In the genomic region with DNA sequence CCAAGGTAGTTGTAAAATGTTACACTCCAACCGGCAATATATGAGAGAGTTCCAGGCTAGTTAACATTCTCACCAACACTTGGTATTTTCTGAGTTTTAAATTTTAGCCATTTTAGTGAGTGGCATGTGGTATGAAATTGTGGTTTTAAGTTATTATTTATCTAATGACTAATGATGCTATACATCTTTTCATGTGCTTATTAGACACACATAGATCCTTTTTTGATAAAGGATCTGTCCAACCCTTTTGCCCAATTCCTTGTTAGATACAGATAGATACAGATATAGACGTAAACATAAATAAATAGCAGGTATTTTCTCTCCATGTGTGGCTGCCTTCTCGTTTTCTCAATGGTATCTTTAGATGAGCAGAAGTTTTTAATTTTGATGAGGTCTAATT, we compare ENCODE assay signal across 28 cellular contexts.
"Had no signal": no experiment of that assay in that cellular context is flagged by ENCODE, and none has a peak within 500 bp of the region (broad histone marks: within the 10 kb centered on the region; RNA-seq: fewer than 3 reads in every experiment).

No MANE protein-coding gene starts in this region.

- H3K4me3 ChIP-seq: neural progenitor cell, ovary, psoas muscle, right lobe of liver, sigmoid colon, smooth muscle cell, spleen, suprapubic skin, testis, tibial artery, transverse colon, upper lobe of right lung, uterus had no signal

- H3K79me2 ChIP-seq: parathyroid adenoma had no signal

- H3K9ac ChIP-seq: neural progenitor cell, parathyroid adenoma had no signal

- H2AFZ ChIP-seq: neural progenitor cell, parathyroid adenoma had no signal

- ATAC-seq: natural killer cell; psoas muscle; right cardiac atrium; right lobe of liver; stimulated activated memory B cell treated with anti-CD40 and anti-IgM and Interleukin-4, amounts not matched to agents 10 μg/mL and 1 μg/mL and 100 μg/mL, for 72 hours; stimulated activated naive CD8-positive, alpha-beta T cell treated with anti-CD3 and anti-CD28 coated beads, Interleukin-15, amount 100 ng/mL, for 72 hours; stimulated activated naive CD8-positive, alpha-beta T cell treated with anti-CD3 and anti-CD28 coated beads, Interleukin-15, Interleukin-2, amounts not matched to agents 100 U/mL and 50 U/mL, for 24 hours; upper lobe of right lung had no signal

- DNase-seq: natural killer cell; occipital lobe; ovary; posterior cingulate gyrus; psoas muscle; right cardiac atrium; right lobe of liver; sigmoid colon; spleen; stimulated activated CD4-positive, alpha-beta T cell treated with anti-CD3 and anti-CD28 coated beads, Interleukin-12 subunit alpha, Interleukin-12 subunit beta, amount 100 ng/mL, for 4 hours; stimulated activated CD4-positive, alpha-beta T cell treated with anti-CD3 and anti-CD28 coated beads, Interleukin-1b, Interleukin-23, amount 100 ng/mL, for 48 hours; stimulated activated CD4-positive, alpha-beta T cell treated with anti-CD3 and anti-CD28 coated beads, Interleukin-4, amount 100 ng/mL, for 1 hour; stimulated activated CD4-positive, alpha-beta T cell treated with anti-CD3 and anti-CD28 coated beads, Interleukin-4, amount 100 ng/mL, for 4 hours; stimulated activated CD8-positive, alpha-beta memory T cell treated with anti-CD3 and anti-CD28 coated beads, Interleukin-4, amount 100 ng/mL, for 48 hours; stimulated activated naive CD4-positive, alpha-beta T cell; stimulated activated naive CD8-positive, alpha-beta T cell treated with anti-CD3 and anti-CD28 coated beads, Interleukin-15, amount 100 ng/mL, for 72 hours; stimulated activated naive CD8-positive, alpha-beta T cell treated with anti-CD3 and anti-CD28 coated beads, Interleukin-15, Interleukin-2, amounts not matched to agents 100 U/mL and 50 U/mL, for 24 hours; substantia nigra; testis; tibial artery; transverse colon; upper lobe of right lung; uterus had no signal

- H3K27me3 ChIP-seq: neural progenitor cell, ovary, right lobe of liver, sigmoid colon, spleen, suprapubic skin, testis, tibial artery, transverse colon, upper lobe of right lung, uterus had no signal

- H3K4me2 ChIP-seq: neural progenitor cell, smooth muscle cell had no signal

- H3K27ac ChIP-seq: neural progenitor cell, ovary, parathyroid adenoma, psoas muscle, right lobe of liver, sigmoid colon, spleen, suprapubic skin, testis, tibial artery, transverse colon, upper lobe of right lung, uterus had no signal

- H3K9me3 ChIP-seq: ovary, right lobe of liver, sigmoid colon, suprapubic skin, testis, tibial artery, transverse colon, upper lobe of right lung, uterus had no signal

- H3K36me3 ChIP-seq: neural progenitor cell, ovary, right lobe of liver, uterus had no signal

- H3K4me1 ChIP-seq: neural progenitor cell, parathyroid adenoma, psoas muscle, right lobe of liver, sigmoid colon, spleen, suprapubic skin, testis, tibial artery, upper lobe of right lung, uterus had no signal
